In the genomic region with DNA sequence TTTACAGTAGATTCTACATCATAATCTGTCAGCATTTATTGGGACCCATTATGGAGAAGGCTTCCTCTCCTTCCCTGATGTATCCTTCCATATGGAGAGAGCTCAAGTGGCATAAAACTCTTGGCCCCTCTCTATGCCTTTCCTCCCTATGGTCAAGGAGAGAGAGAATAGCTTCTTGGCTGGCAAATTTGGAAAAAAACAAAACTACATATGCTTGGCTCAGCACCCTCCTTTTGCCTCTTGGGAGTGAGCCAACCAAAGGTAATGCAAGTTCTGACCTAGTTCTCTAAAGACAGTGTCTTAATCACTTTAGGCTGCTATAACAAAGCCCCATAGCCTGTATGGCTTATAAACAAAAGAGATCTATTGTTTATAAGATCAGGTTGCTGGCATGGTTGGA, we compare ENCODE assay signal across 28 cellular contexts. TPM values are rescaled to one million over a fixed set of nuclear protein-coding genes. Genes with fewer than 3 reads are reported as not detected.
"Had no signal": no experiment of that assay in that cellular context is flagged by ENCODE, and none has a peak within 500 bp of the region (broad histone marks: within the 10 kb centered on the region; RNA-seq: fewer than 3 reads in every experiment).

No MANE protein-coding gene starts in this region.

- H3K4me3 ChIP-seq: adrenal gland, body of pancreas, esophagus squamous epithelium, gastroesophageal sphincter, heart left ventricle had no signal

- H3K9me3 ChIP-seq: adrenal gland, body of pancreas, esophagus squamous epithelium, gastroesophageal sphincter had no signal

- H3K27me3 ChIP-seq: adrenal gland, body of pancreas, gastroesophageal sphincter, heart left ventricle had no signal

- DNase-seq: activated CD4-positive, alpha-beta memory T cell treated with anti-CD3 and anti-CD28 coated beads for 36 hours; activated CD4-positive, alpha-beta T cell treated with anti-CD3 and anti-CD28 coated beads for 36 hours; activated CD4-positive, alpha-beta T cell treated with anti-CD3 and anti-CD28 coated beads, Interleukin-2, amount 10 ng/mL, durations not matched to agents 24 days and 14 days; activated CD4-positive, CD25-positive, alpha-beta regulatory T cell; activated CD4-positive, CD25-positive, alpha-beta regulatory T cell treated with anti-CD3 and anti-CD28 coated beads, Interleukin-2, amount 50 U/mL, for 72 hours; activated CD8-positive, alpha-beta memory T cell treated with anti-CD3 and anti-CD28 coated beads, Interleukin-2, amount 10 ng/mL, durations not matched to agents 7 days and 5 days; activated CD8-positive, alpha-beta memory T cell treated with anti-CD3 and anti-CD28 coated beads, Interleukin-2, amount 50 U/mL, for 4 hours; activated CD8-positive, alpha-beta T cell treated with anti-CD3 and anti-CD28 coated beads, Interleukin-2, amount 10 ng/mL, durations not matched to agents 7 days and 5 days; activated effector memory CD4-positive, alpha-beta T cell treated with anti-CD3 and anti-CD28 coated beads, Interleukin-2, amount 50 U/mL, for 16 hours; activated naive CD4-positive, alpha-beta T cell treated with anti-CD3 and anti-CD28 coated beads for 36 hours; activated naive CD8-positive, alpha-beta T cell treated with anti-CD3 and anti-CD28 coated beads for 36 hours; activated naive CD8-positive, alpha-beta T cell treated with anti-CD3 and anti-CD28 coated beads, Interleukin-2, amount 50 U/mL, for 24 hours; activated T-cell treated with anti-CD3 and anti-CD28 coated beads, Interleukin-2, amount 50 U/mL, for 1 hour; activated T-cell treated with anti-CD3 and anti-CD28 coated beads, Interleukin-2, amount 50 U/mL, for 48 hours; adrenal gland; amygdala; aorta; body of pancreas; effector CD8-positive, alpha-beta T cell; esophagus squamous epithelium; foreskin melanocyte; heart left ventricle; T-helper 2 cell had no signal

- H3K36me3 Mint-ChIP-seq: activated CD4-positive, alpha-beta memory T cell treated with anti-CD3 and anti-CD28 coated beads for 36 hours; activated CD8-positive, alpha-beta memory T cell treated with anti-CD3 and anti-CD28 coated beads, Interleukin-2, amount 10 ng/mL, durations not matched to agents 7 days and 5 days; activated naive CD4-positive, alpha-beta T cell treated with anti-CD3 and anti-CD28 coated beads, Interleukin-2, amount 50 U/mL, for 24 hours; activated naive CD8-positive, alpha-beta T cell treated with anti-CD3 and anti-CD28 coated beads for 36 hours had no signal

- H3K27ac ChIP-seq: adrenal gland, body of pancreas, epithelial cell of prostate, esophagus squamous epithelium, gastroesophageal sphincter, heart left ventricle had no signal

- H3K36me3 ChIP-seq: adrenal gland, esophagus squamous epithelium, gastroesophageal sphincter, heart left ventricle had no signal

- ATAC-seq: activated CD4-positive, alpha-beta T cell treated with anti-CD3 and anti-CD28 coated beads for 36 hours; activated CD8-positive, alpha-beta memory T cell treated with anti-CD3 and anti-CD28 coated beads, Interleukin-2, amount 10 ng/mL, durations not matched to agents 7 days and 5 days; activated CD8-positive, alpha-beta T cell treated with anti-CD3 and anti-CD28 coated beads, Interleukin-2, amount 10 ng/mL, durations not matched to agents 7 days and 5 days; activated naive CD8-positive, alpha-beta T cell treated with anti-CD3 and anti-CD28 coated beads, Interleukin-2, amount 50 U/mL, for 24 hours; body of pancreas; gastroesophageal sphincter; heart left ventricle had no signal

- H3K9me3 Mint-ChIP-seq: activated CD4-positive, alpha-beta T cell treated with anti-CD3 and anti-CD28 coated beads, Interleukin-2, amount 10 ng/mL, durations not matched to agents 24 days and 14 days; activated naive CD4-positive, alpha-beta T cell treated with anti-CD3 and anti-CD28 coated beads for 36 hours; activated naive CD4-positive, alpha-beta T cell treated with anti-CD3 and anti-CD28 coated beads, Interleukin-2, amount 50 U/mL, for 24 hours; activated naive CD8-positive, alpha-beta T cell treated with anti-CD3 and anti-CD28 coated beads, Interleukin-2, amount 50 U/mL, for 24 hours; activated T-helper 1 cell treated with anti-CD3 and anti-CD28 coated beads, Interleukin-12 subunit alpha, Interleukin-12 subunit beta, Interleukin-2, Interleukin-4 antibody, amounts not matched to agents 30 ng/mL and 10 ng/mL and 1 ng/mL, durations not matched to agents 14 hours and 24 hours and 36 hours; activated T-helper 2 cell treated with anti-CD3 and anti-CD28 coated beads, Interferon-gamma antibody, Interleukin-2, Interleukin-4, amounts not matched to agents 10 μg/mL and 5 μg/mL and 100 μg/mL, durations not matched to agents 14 hours and 24 hours and 36 hours had no signal

- H3K4me3 Mint-ChIP-seq: activated CD4-positive, alpha-beta memory T cell treated with anti-CD3 and anti-CD28 coated beads for 36 hours; activated CD4-positive, alpha-beta T cell treated with anti-CD3 and anti-CD28 coated beads for 36 hours; activated CD4-positive, alpha-beta T cell treated with anti-CD3 and anti-CD28 coated beads, Interleukin-2, amount 10 ng/mL, durations not matched to agents 24 days and 14 days; activated CD8-positive, alpha-beta memory T cell treated with anti-CD3 and anti-CD28 coated beads, Interleukin-2, amount 10 ng/mL, durations not matched to agents 7 days and 5 days; activated CD8-positive, alpha-beta T cell treated with anti-CD3 and anti-CD28 coated beads, Interleukin-2, amount 10 ng/mL, durations not matched to agents 7 days and 5 days; activated naive CD4-positive, alpha-beta T cell treated with anti-CD3 and anti-CD28 coated beads for 36 hours; activated naive CD4-positive, alpha-beta T cell treated with anti-CD3 and anti-CD28 coated beads, Interleukin-2, amount 50 U/mL, for 24 hours; activated naive CD8-positive, alpha-beta T cell treated with anti-CD3 and anti-CD28 coated beads for 36 hours; activated naive CD8-positive, alpha-beta T cell treated with anti-CD3 and anti-CD28 coated beads, Interleukin-2, amount 50 U/mL, for 24 hours; activated T-helper 1 cell treated with anti-CD3 and anti-CD28 coated beads, Interleukin-12 subunit alpha, Interleukin-12 subunit beta, Interleukin-2, Interleukin-4 antibody, amounts not matched to agents 30 ng/mL and 10 ng/mL and 1 ng/mL, durations not matched to agents 14 hours and 24 hours and 36 hours had no signal

- H3K27ac Mint-ChIP-seq: activated CD4-positive, alpha-beta memory T cell treated with anti-CD3 and anti-CD28 coated beads for 36 hours; activated CD4-positive, alpha-beta T cell treated with anti-CD3 and anti-CD28 coated beads for 36 hours; activated CD4-positive, alpha-beta T cell treated with anti-CD3 and anti-CD28 coated beads, Interleukin-2, amount 10 ng/mL, durations not matched to agents 24 days and 14 days; activated CD8-positive, alpha-beta memory T cell treated with anti-CD3 and anti-CD28 coated beads, Interleukin-2, amount 10 ng/mL, durations not matched to agents 7 days and 5 days; activated CD8-positive, alpha-beta T cell treated with anti-CD3 and anti-CD28 coated beads, Interleukin-2, amount 10 ng/mL, durations not matched to agents 7 days and 5 days; activated naive CD4-positive, alpha-beta T cell treated with anti-CD3 and anti-CD28 coated beads for 36 hours; activated naive CD4-positive, alpha-beta T cell treated with anti-CD3 and anti-CD28 coated beads, Interleukin-2, amount 50 U/mL, for 24 hours; activated naive CD8-positive, alpha-beta T cell treated with anti-CD3 and anti-CD28 coated beads for 36 hours; activated naive CD8-positive, alpha-beta T cell treated with anti-CD3 and anti-CD28 coated beads, Interleukin-2, amount 50 U/mL, for 24 hours; activated T-helper 1 cell treated with anti-CD3 and anti-CD28 coated beads, Interleukin-12 subunit alpha, Interleukin-12 subunit beta, Interleukin-2, Interleukin-4 antibody, amounts not matched to agents 30 ng/mL and 10 ng/mL and 1 ng/mL, durations not matched to agents 14 hours and 24 hours and 36 hours; activated T-helper 2 cell treated with anti-CD3 and anti-CD28 coated beads, Interferon-gamma antibody, Interleukin-2, Interleukin-4, amounts not matched to agents 10 μg/mL and 5 μg/mL and 100 μg/mL, durations not matched to agents 14 hours and 24 hours and 36 hours had no signal

- H3K4me1 ChIP-seq: adrenal gland, body of pancreas, esophagus squamous epithelium, heart left ventricle had no signal

- H3K4me1 Mint-ChIP-seq: activated CD4-positive, alpha-beta T cell treated with anti-CD3 and anti-CD28 coated beads for 36 hours; activated CD4-positive, alpha-beta T cell treated with anti-CD3 and anti-CD28 coated beads, Interleukin-2, amount 10 ng/mL, durations not matched to agents 24 days and 14 days; activated CD8-positive, alpha-beta memory T cell treated with anti-CD3 and anti-CD28 coated beads, Interleukin-2, amount 10 ng/mL, durations not matched to agents 7 days and 5 days; activated naive CD4-positive, alpha-beta T cell treated with anti-CD3 and anti-CD28 coated beads, Interleukin-2, amount 50 U/mL, for 24 hours; activated naive CD8-positive, alpha-beta T cell treated with anti-CD3 and anti-CD28 coated beads for 36 hours; activated naive CD8-positive, alpha-beta T cell treated with anti-CD3 and anti-CD28 coated beads, Interleukin-2, amount 50 U/mL, for 24 hours had no signal

RNA-seq across cellular contexts. Expression of a gene that starts 37.5 kb away (rescaled TPM):
- total RNA-seq: activated CD4-positive, alpha-beta memory T cell treated with anti-CD3 and anti-CD28 coated beads for 36 hours; activated naive CD4-positive, alpha-beta T cell treated with anti-CD3 and anti-CD28 coated beads for 36 hours had no signal
